In the genomic region with DNA sequence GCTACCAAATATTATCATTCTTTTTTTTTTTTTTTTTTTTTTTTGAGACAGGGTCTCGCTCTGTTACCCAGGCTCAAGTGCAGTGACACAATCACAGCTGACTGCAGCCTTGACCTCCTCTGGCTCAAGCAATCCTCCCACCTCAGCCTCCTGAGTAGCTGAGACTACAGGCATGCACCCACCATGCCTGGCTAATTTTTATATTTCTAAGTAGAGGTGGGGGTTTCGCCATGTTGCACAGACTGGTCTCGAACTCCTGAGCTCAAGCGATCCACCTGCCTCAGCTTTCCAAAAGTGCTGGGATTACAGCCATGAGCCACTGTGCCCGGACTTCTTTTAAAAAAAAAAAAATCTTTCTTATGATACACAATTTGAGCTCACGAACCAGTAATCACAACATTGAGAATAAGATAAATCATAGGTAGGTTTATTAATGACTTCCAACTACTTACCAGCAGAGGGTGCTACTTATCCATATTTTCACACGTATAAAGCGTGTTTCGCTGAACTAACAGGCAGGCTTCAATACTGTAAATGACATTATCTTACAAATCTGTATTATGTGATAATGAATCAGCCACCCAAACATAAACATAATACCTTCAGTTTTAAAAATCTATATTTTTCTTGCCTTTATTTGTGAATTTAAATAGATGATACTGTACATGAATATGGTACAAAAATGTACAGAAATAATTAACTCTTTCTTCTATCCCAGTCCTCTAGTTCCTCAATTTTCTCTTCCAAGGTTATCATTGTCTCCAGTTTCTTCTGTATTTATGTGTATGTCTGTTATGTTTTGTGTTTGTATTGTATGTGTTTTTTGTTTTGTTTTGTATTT, we compare ENCODE assay signal across 8 cellular contexts. TPM values are rescaled to one million over a fixed set of nuclear protein-coding genes. Genes with fewer than 3 reads are reported as not detected.
DNase-seq lines count a peak whose midpoint lies in the region; ATAC-seq and TF ChIP-seq lines count a peak whose summit lies in the region.

No MANE protein-coding gene starts in this region.

- POLR2A ChIA-PET in A673 (lab: Charles Lee; ENCODE audit: low non-redundant PET) = no interaction called here

- H3K4me1 ChIP-seq in A673 (ENCODE audit: insufficient read depth, low read length, poor library complexity, severe bottlenecking) (no peaks in the 10 kb centered on the region), adrenal gland (replicated peaks in 1 of 2) (no peaks in the 10 kb centered on the region)

- H3K27me3 ChIP-seq in A673 (replicated peaks; ENCODE audit: insufficient read depth, low read depth, low read length, poor library complexity) = peaks cover 9% of the 10 kb centered on the region
- H3K27me3 ChIP-seq in adrenal gland = no peaks in the 10 kb centered on the region

- H3K36me3 ChIP-seq in A673 (ENCODE audit: insufficient read depth, low read length, poor library complexity, severe bottlenecking) = no peaks in the 10 kb centered on the region
- H3K36me3 ChIP-seq in adrenal gland (replicated peaks in 1 of 2) = no peaks in the 10 kb centered on the region

- CTCF ChIA-PET in A673 (lab: Charles Lee) = interaction anchor here (0.7 to 1.2 kb wide), 4 partner anchors 38 to 396 kb away, joined by 3 to 4 read pairs (median 4); no protein-coding TSS in a partner anchor

- DNase-seq in A673 (ENCODE audit: low spot score) = peak; percentile 72
- peak; percentile 75 for DNase-seq in NCI-H345 (lab: John Stamatoyannopoulos, UW)
- DNase-seq in adrenal gland = peak in 2 of 7 donors; percentile 8 to 9
- no peak for DNase-seq in left ventricle myocardium superior
- no peak for DNase-seq in sciatic nerve (ENCODE audit: low spot score)
- DNase-seq in HK-2 (ENCODE audit: unreplicated experiment) = no peak

- H3K4me3 ChIP-seq in A673 (ENCODE audit: low read depth, low read length, poor library complexity, severe bottlenecking) (no peak overlapping the region), adrenal gland (no peak overlapping the region)

- TF ChIP-seq POLR2A in adrenal gland (IDR thresholded peaks at IDR 0.05) = no peak

- TF ChIP-seq CTCF in A673 (conservative IDR thresholded peaks at IDR 0.05; ENCODE audit: low read depth, low read length) = peak; percentile 72
- peak; percentile 37; the same call in 1 of the 3 replicates for TF ChIP-seq CTCF in GM12872 (IDR thresholded peaks at IDR 0.05; ENCODE audit: insufficient read depth, low read depth, low read length)
- TF ChIP-seq CTCF in adrenal gland (IDR thresholded peaks at IDR 0.05) = peak; percentile 47 to 77 (median 70)

- H3K9me3 ChIP-seq in A673 (ENCODE audit: low read depth, low read length, poor library complexity, severe bottlenecking) (no peaks in the 10 kb centered on the region), adrenal gland (replicated peaks in 1 of 3) (no peaks in the 10 kb centered on the region)

- 32 to 38% (median 35%) methylated on average over 9 of the region's 9 CpGs for WGBS in adrenal gland, 4 donors

- no TSS peak for BruUV-seq in A673 (replicated peaks; lab: Mats Ljungman, UMichigan)

- ATAC-seq in HG03354 (IDR thresholded peaks at IDR 0.05; ENCODE audit: poor library complexity, severe bottlenecking, unreplicated experiment) = peak; percentile 63
- ATAC-seq in left ventricle myocardium superior = peak; percentile 66
- peak; percentile 81 for ATAC-seq in sciatic nerve

- no peak overlapping the region for H3K27ac ChIP-seq in A673 (ENCODE audit: low read depth, low read length, poor library complexity, severe bottlenecking)
- H3K27ac ChIP-seq in adrenal gland = no peak overlapping the region

- intact Hi-C loops in A673 (cut with micrococcal nuclease; ENCODE audit: unreplicated experiment) = loop anchor here (1.0 to 2.0 kb wide), 2 partner anchors 139 to 396 kb away; no protein-coding TSS in a partner anchor
- intact Hi-C loops in adrenal gland (cut with DNase I) = loop anchor here in 1 of 2 donors (5.0 kb wide), 1 partner anchor 141 kb away; no protein-coding TSS in a partner anchor
- intact Hi-C loops in left ventricle myocardium superior (cut with micrococcal nuclease) = loop anchor here (5.0 kb wide), 1 partner anchor 141 kb away; no protein-coding TSS in a partner anchor
- intact Hi-C loops in sciatic nerve (cut with DNase I) = no loop called here

RNA-seq across cellular contexts. Expression of gene BCAT1, which starts 42.5 kb away (rescaled TPM):
- 185 and 195 TPM in 2 replicates for total RNA-seq in A673 (2021)
- 10 to 100 TPM in 7 of 8 donors, 1 to 10 TPM in 1; 9.4 to 41.5 (median 23.6) TPM for total RNA-seq in adrenal gland
- 1 to 10 TPM; 2.1 to 7.9 (median 6.2) TPM for polyA plus RNA-seq in adrenal gland
- total RNA-seq in left ventricle myocardium superior = 4.1 TPM
- 15.2 TPM for total RNA-seq in sciatic nerve

Comparison
In these comparisons a context has a peak if more than half of its experiments do, and no peak if none do; other contexts are left out.
1. DNase-seq: peak in A673 (single experiment) and NCI-H345 (single experiment); none in left ventricle myocardium superior (single experiment), sciatic nerve (single experiment) and HK-2 (single experiment).
2. Peak in every context shown above with its lines, with median percentiles within 50 percentile points of each other: CTCF ChIP-seq and ATAC-seq.